Comparison of ENCODE assay signal across 22 cellular contexts in the genomic region with DNA sequence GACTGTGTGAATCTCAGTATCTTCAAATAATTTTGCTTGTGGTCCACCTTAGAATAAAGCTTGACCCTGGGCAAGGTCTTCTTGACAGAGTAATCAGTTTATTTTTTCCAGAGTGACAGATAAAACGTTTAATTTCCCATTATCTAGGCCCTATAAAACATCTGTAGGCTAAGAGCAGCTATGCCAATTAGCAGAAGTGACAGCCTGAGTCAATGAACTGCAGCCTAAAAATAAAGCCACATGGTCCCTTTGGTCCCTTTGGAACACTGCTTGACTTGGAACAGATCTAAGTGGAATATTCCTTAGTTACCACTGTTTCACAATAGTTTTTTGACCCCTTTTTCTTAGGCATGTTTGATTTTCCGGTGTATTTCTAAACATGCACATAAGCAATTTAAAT. TPM values are rescaled to one million over a fixed set of nuclear protein-coding genes. Genes with fewer than 3 reads are reported as not detected.
DNase-seq lines count a peak whose midpoint lies in the region; ATAC-seq, FAIRE-seq and TF ChIP-seq lines count a peak whose summit lies in the region.
"Had no signal": no experiment of that assay in that cellular context is flagged by ENCODE, and none has a peak within 500 bp of the region (broad histone marks: within the 10 kb centered on the region; RNA-seq: fewer than 3 reads in every experiment).

No MANE protein-coding gene starts in this region.

- no peaks in the 10 kb centered on the region for H3K36me3 ChIP-seq in adipocyte (ENCODE audit: control insufficient read depth, insufficient read depth, low read length, severe bottlenecking)
- no peaks in the 10 kb centered on the region for H3K36me3 ChIP-seq in effector memory CD4-positive, alpha-beta T cell (ENCODE audit: control insufficient read depth, insufficient read depth, low read length)

- no peak for TF ChIP-seq POLR2A in A549 (IDR thresholded peaks at IDR 0.05; ENCODE audit: low read length)

- 49% methylated on average over 2 of the region's 2 CpGs for WGBS in A549 (ENCODE audit: missing lambda C conversion rate)
- WGBS in right cardiac atrium = 53% methylated on average over 2 of the region's 2 CpGs

- H3K4me1 ChIP-seq in A549 (no peaks in the 10 kb centered on the region), adipocyte (ENCODE audit: control insufficient read depth, insufficient read depth, low read length) (peaks cover 44% of the 10 kb centered on the region), right cardiac atrium (ENCODE audit: control insufficient read depth, insufficient read depth, low read length) (no peaks in the 10 kb centered on the region)
- H3K4me1 ChIP-seq in effector memory CD4-positive, alpha-beta T cell (ENCODE audit: control insufficient read depth, insufficient read depth, low read length, poor library complexity, severe bottlenecking) = no peaks in the 10 kb centered on the region

- peak; percentile 32 for FAIRE-seq in A549 (lab: Jason Lieb, UNC)
- peak; percentile 64 for FAIRE-seq in GM19239 (lab: Jason Lieb, UNC)

- no peaks in the 10 kb centered on the region for H3K36me3 Mint-ChIP-seq in MCF 10A (ENCODE audit: insufficient read depth, unreplicated experiment)
- H3K36me3 Mint-ChIP-seq: CD14-positive monocyte had no signal

- H3K9ac ChIP-seq in adipocyte (ENCODE audit: low read length) = peak overlapping the region; percentile 62

- H3K27ac ChIP-seq in A549 (no peak overlapping the region), right cardiac atrium (ENCODE audit: low read length) (peak overlapping the region; percentile 39)
- H3K27ac ChIP-seq in effector memory CD4-positive, alpha-beta T cell (ENCODE audit: insufficient read depth, low read length, poor library complexity, severe bottlenecking) = no peak overlapping the region
- H3K27ac ChIP-seq: PC-9, SK-N-MC had no signal

- H3K4me2 ChIP-seq in A549 = no peak overlapping the region
- H3K4me2 ChIP-seq: GM23338, PC-9 had no signal

- no peak overlapping the region for H3K27ac Mint-ChIP-seq in MCF 10A (ENCODE audit: low read depth, unreplicated experiment)
- H3K27ac Mint-ChIP-seq: CD14-positive monocyte, GM23338 had no signal

- H3K9me3 Mint-ChIP-seq in MCF 10A (ENCODE audit: unreplicated experiment) = no peaks in the 10 kb centered on the region
- H3K9me3 Mint-ChIP-seq: CD14-positive monocyte, GM23338 had no signal

- H3K27me3 ChIP-seq in adipocyte (replicated peaks; ENCODE audit: control insufficient read depth, insufficient read depth, low read length) (no peaks in the 10 kb centered on the region), right cardiac atrium (ENCODE audit: control insufficient read depth, insufficient read depth) (no peaks in the 10 kb centered on the region)
- H3K27me3 ChIP-seq in effector memory CD4-positive, alpha-beta T cell (replicated peaks; ENCODE audit: control insufficient read depth, insufficient read depth, low read length, poor library complexity, severe bottlenecking) = no peaks in the 10 kb centered on the region

- no peaks in the 10 kb centered on the region for H3K27me3 Mint-ChIP-seq in MCF 10A (ENCODE audit: insufficient read depth, unreplicated experiment)

- DNase-seq in A549 (ENCODE audit: low read depth in 1 of 2, low spot score in 1 of 2) (no peak), GM19239 (ENCODE audit: insufficient read length, low spot score) (no peak), adipocyte (ENCODE audit: low read depth) (no peak), right cardiac atrium (no peak), MCF 10A (ENCODE audit: unreplicated experiment) (no peak)
- DNase-seq in effector memory CD4-positive, alpha-beta T cell = no peak
- DNase-seq: ACHN; AML-193; IMR-90; Kasumi-1; NCI-H1105 treated with DMSO at 0.1 percent for 48 hours; NCI-H187; NCI-H226; NCI-H524 treated with DMSO at 0.1 percent for 48 hours; NK-92 treated with Interleukin-12 subunit alpha and Interleukin-12 subunit beta, amount 100 ng/mL, for 24 hours; PC-9 had no signal

- H3K9me3 ChIP-seq in A549 (no peaks in the 10 kb centered on the region), adipocyte (ENCODE audit: control insufficient read depth, low read length) (no peaks in the 10 kb centered on the region), right cardiac atrium (ENCODE audit: control insufficient read depth, low read length) (no peaks in the 10 kb centered on the region)
- H3K9me3 ChIP-seq in effector memory CD4-positive, alpha-beta T cell (ENCODE audit: control insufficient read depth, low read length) = no peaks in the 10 kb centered on the region

- TF ChIP-seq EP300 in A549 (IDR thresholded peaks at IDR 0.05) = no peak

- BruUV-seq in MCF 10A (replicated peaks; lab: Mats Ljungman, UMichigan) = no TSS peak

- POLR2A ChIA-PET in A549 (lab: Yijun Ruan, JAX) = no interaction called here
- POLR2A ChIA-PET in MCF 10A (lab: Yijun Ruan, JAX) = no interaction called here

- no peaks in the 10 kb centered on the region for H3K4me1 Mint-ChIP-seq in MCF 10A (ENCODE audit: insufficient read depth, unreplicated experiment)
- H3K4me1 Mint-ChIP-seq: CD14-positive monocyte had no signal

- no peak for TF ChIP-seq RAD21 in A549 (conservative IDR thresholded peaks at IDR 0.05 in 1 of 2, IDR thresholded peaks at IDR 0.05 in 1 of 2)

- CTCF ChIA-PET in A549 (lab: Yijun Ruan, JAX) (no interaction called here), MCF 10A (lab: Yijun Ruan, JAX) (interaction anchor here (0.6 to 1.9 kb wide), 5 partner anchors 10 to 154 kb away, joined by 3 to 12 read pairs (median 4); no protein-coding TSS in a partner anchor)

- H3K4me3 ChIP-seq in A549 (no peak overlapping the region), adipocyte (ENCODE audit: low read length) (peak overlapping the region; percentile 4), right cardiac atrium (ENCODE audit: low read length) (no peak overlapping the region)
- H3K4me3 ChIP-seq in effector memory CD4-positive, alpha-beta T cell (ENCODE audit: insufficient read depth, low read depth, low read length, poor library complexity, severe bottlenecking) = no peak overlapping the region
- H3K4me3 ChIP-seq: GM23338, PC-9, SK-N-MC had no signal

- intact Hi-C loops in right cardiac atrium (cut with DNase I) = loop anchor here in 2 of 4 donors (5.0 to 10.0 kb wide), 2 partner anchors 165 to 383 kb away; no protein-coding TSS in a partner anchor
- intact Hi-C loops in MCF 10A (cut with micrococcal nuclease) = no loop called here

- H3K4me3 Mint-ChIP-seq in MCF 10A (ENCODE audit: unreplicated experiment) = no peak overlapping the region
- H3K4me3 Mint-ChIP-seq: CD14-positive monocyte, GM23338 had no signal

- TF ChIP-seq CTCF in A549 (IDR thresholded peaks at IDR 0.05) = no peak
- TF ChIP-seq CTCF in MCF 10A (IDR thresholded peaks at IDR 0.05; ENCODE audit: unreplicated experiment) = no peak

- no peak for ATAC-seq in A549
- ATAC-seq in right cardiac atrium = peak; percentile 55 to 67
- ATAC-seq in GM21619 (IDR thresholded peaks at IDR 0.05; ENCODE audit: unreplicated experiment) = no peak
- ATAC-seq: GM23338, HCT116 had no signal

TF ChIP-seq in A549, 52 proteins besides CTCF, POLR2A, EP300 and RAD21:
- no peak for TF ChIP-seq BHLHE40 (IDR thresholded peaks at IDR 0.05; ENCODE audit: low read depth, low read length)
- TF ChIP-seq KDM5A (IDR thresholded peaks at IDR 0.05) = no peak
- TF ChIP-seq NFE2L2 (conservative IDR thresholded peaks at IDR 0.05; ENCODE audit: low read length) = no peak
- no peak for TF ChIP-seq CBX8 (IDR thresholded peaks at IDR 0.05)
- no peak for TF ChIP-seq ELK1 (IDR thresholded peaks at IDR 0.05; ENCODE audit: low read depth, low read length)

RNA-seq across cellular contexts. Expression of gene RGS13, which starts 6.3 kb away (rescaled TPM):
- polyA plus RNA-seq in A549 (2011; rRNA removed) = not detected in 2 replicates
- not detected in 2 replicates for polyA plus RNA-seq in A549 (2012; cell fraction: cytosol; rRNA removed)
- polyA plus RNA-seq in A549 (2012; cell fraction: nucleus; rRNA removed) = not detected in 2 replicates
- not detected in 3 replicates for polyA plus RNA-seq in A549 (2017; fragmentation: RNase III; extraction: RNeasy Plus Mini Kit Qiagen cat#74134 plus additional on column Dnase treatment)
- not detected in 2 replicates for polyA minus RNA-seq in A549 (2011; rRNA and poly(A)+ RNA removed)
- under 1 TPM in 2 of 4 donors, not detected in 2; 0.14 to 0.26 TPM for total RNA-seq in right cardiac atrium
- 0.14 TPM for polyA plus RNA-seq in right cardiac atrium
- not detected in 2 replicates for total RNA-seq in MCF 10A (2022)
- total RNA-seq: GM23338, HT-29, IMR-90, PC-9 had no signal
- polyA plus RNA-seq: CD14-positive monocyte, GM23338, IMR-90 had no signal

RNA-seq across cellular contexts. Expression of gene RGS1, which starts 54.0 kb away (rescaled TPM):
- polyA plus RNA-seq in A549 (2011; rRNA removed) (not detected in 2 replicates), A549 (2017; fragmentation: RNase III; extraction: RNeasy Plus Mini Kit Qiagen cat#74134 plus additional on column Dnase treatment) (not detected in 3 replicates), right cardiac atrium (5.5 TPM)
- not detected in 2 replicates for polyA plus RNA-seq in A549 (2012; cell fraction: cytosol; rRNA removed)
- polyA plus RNA-seq in A549 (2012; cell fraction: nucleus; rRNA removed) = not detected in 2 replicates
- polyA minus RNA-seq in A549 (2011; rRNA and poly(A)+ RNA removed) = not detected in 2 replicates
- total RNA-seq in right cardiac atrium (1 to 10 TPM in 2 of 4 donors, under 1 TPM in 2; 0.37 to 9.2 (median 1.7) TPM), MCF 10A (2022) (not detected in 2 replicates)
- total RNA-seq: GM23338, HT-29, IMR-90, PC-9 had no signal
- polyA plus RNA-seq: GM23338, IMR-90 had no signal

Comparison
In these comparisons a context has a peak if more than half of its experiments do, and no peak if none do; other contexts are left out.
1. ATAC-seq: peak in right cardiac atrium (2 of 2); none in A549 (0 of 2) and GM21619 (single experiment).